Comparison of ENCODE assay signal across 8 cellular contexts in genomic region chr3:148309390-148310035, GRCh38.
A peak's percentile ranks its signal among the peaks of the same experiment; 100 is the strongest.
DNase-seq lines count a peak whose midpoint lies in the region; ATAC-seq and TF ChIP-seq lines count a peak whose summit lies in the region.

No MANE protein-coding gene starts in this region.

- peak; percentile 22 for DNase-seq in activated CD4-positive, alpha-beta T cell treated with anti-CD3 and anti-CD28 coated beads for 48 hours
- no peak for DNase-seq in activated CD4-positive, alpha-beta T cell treated with anti-CD3 and anti-CD28 coated beads for 1 hour
- peak; percentile 74 for DNase-seq in SK-MEL-5 (ENCODE audit: low read depth, low spot score)
- DNase-seq in foreskin keratinocyte = peak in 1 of 2 donors; percentile 11
- DNase-seq in type B pancreatic cell (ENCODE audit: extremely low spot score, unreplicated experiment) = no peak
- no peak for DNase-seq in NCI-H128 (lab: John Stamatoyannopoulos, UW; ENCODE audit: unreplicated experiment)

- H3K27ac Mint-ChIP-seq in type B pancreatic cell = no peak overlapping the region

- H3K36me3 Mint-ChIP-seq in type B pancreatic cell = no peaks in the 10 kb centered on the region

- H3K27me3 ChIP-seq in foreskin keratinocyte = no peaks in the 10 kb centered on the region

- no peaks in the 10 kb centered on the region for H3K4me1 ChIP-seq in foreskin keratinocyte

- ATAC-seq in GM21528 (IDR thresholded peaks at IDR 0.05; ENCODE audit: low FRiP score, unreplicated experiment) = peak; percentile 93
- ATAC-seq in HG03571 (IDR thresholded peaks at IDR 0.05; ENCODE audit: unreplicated experiment) = peak; percentile 87
- ATAC-seq in foreskin keratinocyte = peak; percentile 24

- in situ Hi-C loops in SK-MEL-5 (cut with HindIII; ENCODE audit: low pct_unique_long_range_greater_than_20kb, low sequenced_read_pairs) = no loop called here

- peak; percentile 35 for TF ChIP-seq CTCF in foreskin keratinocyte (conservative IDR thresholded peaks at IDR 0.05)
- TF ChIP-seq CTCF in type B pancreatic cell (conservative IDR thresholded peaks at IDR 0.05) = peak; percentile 74

- H3K4me1 Mint-ChIP-seq in type B pancreatic cell (ENCODE audit: unreplicated experiment) = no peaks in the 10 kb centered on the region

- H3K4me3 Mint-ChIP-seq in type B pancreatic cell = no peak overlapping the region

- no peaks in the 10 kb centered on the region for H3K9me3 Mint-ChIP-seq in type B pancreatic cell

- H3K27ac ChIP-seq in foreskin keratinocyte = no peak overlapping the region

- no peaks in the 10 kb centered on the region for H3K27me3 Mint-ChIP-seq in type B pancreatic cell

Comparison
In these comparisons a context has a peak if more than half of its experiments do, and no peak if none do; other contexts are left out.
1. DNase-seq: peak in activated CD4-positive, alpha-beta T cell treated with anti-CD3 and anti-CD28 coated beads for 48 hours (single experiment) and SK-MEL-5 (single experiment); none in activated CD4-positive, alpha-beta T cell treated with anti-CD3 and anti-CD28 coated beads for 1 hour (single experiment), type B pancreatic cell (single experiment) and NCI-H128 (single experiment).
2. ATAC-seq: peak in every context shown above with its lines; median percentile 93 in GM21528; 87 in HG03571; 24 in foreskin keratinocyte.